8 cellular contexts compared by ENCODE assay signal in genomic region chr7:149496642-149497391, GRCh38. TPM values are rescaled to one million over a fixed set of nuclear protein-coding genes. Genes with fewer than 3 reads are reported as not detected.
A peak's percentile ranks its signal among the peaks of the same experiment; 100 is the strongest.
DNase-seq lines count a peak whose midpoint lies in the region; ATAC-seq, FAIRE-seq and TF ChIP-seq lines count a peak whose summit lies in the region.

No MANE protein-coding gene starts in this region.

- peaks cover 3% of the 10 kb centered on the region for H3K27me3 Mint-ChIP-seq in activated naive CD4-positive, alpha-beta T cell treated with anti-CD3 and anti-CD28 coated beads, Interleukin-2, amount 10 ng/mL, durations not matched to agents 7 days and 5 days

- H3K27ac Mint-ChIP-seq in activated naive CD4-positive, alpha-beta T cell treated with anti-CD3 and anti-CD28 coated beads, Interleukin-2, amount 10 ng/mL, durations not matched to agents 7 days and 5 days, result peak overlapping the region; percentile 89

- no peak for TF ChIP-seq POLR2A in GM12892 (IDR thresholded peaks at IDR 0.05; ENCODE audit: low read depth, low read length)

- peak overlapping the region; percentile 90 for H3K4me3 Mint-ChIP-seq in activated naive CD4-positive, alpha-beta T cell treated with anti-CD3 and anti-CD28 coated beads, Interleukin-2, amount 10 ng/mL, durations not matched to agents 7 days and 5 days

- H3K36me3 Mint-ChIP-seq in activated naive CD4-positive, alpha-beta T cell treated with anti-CD3 and anti-CD28 coated beads, Interleukin-2, amount 10 ng/mL, durations not matched to agents 7 days and 5 days, result peaks cover 30% of the 10 kb centered on the region

- ATAC-seq in HG02981 (IDR thresholded peaks at IDR 0.05; ENCODE audit: unreplicated experiment), result peak; percentile 23

- CTCF ChIA-PET in activated naive CD4-positive, alpha-beta T cell treated with anti-CD3 and anti-CD28 coated beads, Interleukin-2, amount 10 ng/mL, durations not matched to agents 7 days and 5 days (lab: Charles Lee), result interaction anchor here (0.6 to 0.7 kb wide), 2 partner anchors 105 to 128 kb away, joined by 3 to 5 read pairs; no protein-coding TSS in a partner anchor

- H3K9me3 Mint-ChIP-seq in activated naive CD4-positive, alpha-beta T cell treated with anti-CD3 and anti-CD28 coated beads, Interleukin-2, amount 10 ng/mL, durations not matched to agents 7 days and 5 days, result no peaks in the 10 kb centered on the region

- intact Hi-C loops in head of caudate nucleus (cut with DNase I) (loop anchor here (5.0 to 10.0 kb wide), 2 partner anchors 72 to 370 kb away; partner anchors contain the start of gene ZNF425), posterior vena cava (cut with DNase I) (no loop called here)

- FAIRE-seq in GM12892 (lab: Jason Lieb, UNC), result no peak

- peak; percentile 20 to 54 for DNase-seq in NCI-H526 (lab: John Stamatoyannopoulos, UW)
- DNase-seq in NCI-H526 treated with DMSO at 0.1 percent for 48 hours (lab: John Stamatoyannopoulos, UW), result no peak
- peak; percentile 48 for DNase-seq in RPMI7951 (ENCODE audit: low read depth)
- peak; percentile 75 for DNase-seq in activated naive CD4-positive, alpha-beta T cell treated with anti-CD3 and anti-CD28 coated beads, Interleukin-2, amount 10 ng/mL, durations not matched to agents 7 days and 5 days
- peak in 35 of 42 donors; percentile 26 to 71 (median 45) for DNase-seq in head of caudate nucleus
- DNase-seq in posterior vena cava (ENCODE audit: low spot score), result peak; percentile 91
- no peak for DNase-seq in GM12892 (ENCODE audit: insufficient read length)

- H3K4me1 Mint-ChIP-seq in activated naive CD4-positive, alpha-beta T cell treated with anti-CD3 and anti-CD28 coated beads, Interleukin-2, amount 10 ng/mL, durations not matched to agents 7 days and 5 days, result peaks cover 42% of the 10 kb centered on the region

RNA-seq across cellular contexts. Expression of gene ZNF746, which starts 0.8 kb away (rescaled TPM):
- 7.0 and 8.7 TPM in 2 replicates for total RNA-seq in RPMI7951 (2014; rRNA removed; shearing (Covaris generic))
- total RNA-seq in posterior vena cava, result 10 to 100 TPM; 12.6 to 13.1 TPM
- 4.7 TPM for polyA plus RNA-seq in GM12892 (2012; ENCODE audit: missing spikeins)

RNA-seq across cellular contexts. Expression of gene ZNF777, which starts 36.0 kb away (rescaled TPM):
- total RNA-seq in RPMI7951 (2014; rRNA removed; shearing (Covaris generic)), result 4.4 and 5.8 TPM in 2 replicates
- 1 to 10 TPM; 8.5 to 9.5 TPM for total RNA-seq in posterior vena cava
- 2.8 TPM for polyA plus RNA-seq in GM12892 (2012; ENCODE audit: missing spikeins)

Comparison
In these comparisons a context has a peak if more than half of its experiments do, and no peak if none do; other contexts are left out.
1. DNase-seq: peak in NCI-H526 (2 of 2), RPMI7951 (single experiment), activated naive CD4-positive, alpha-beta T cell treated with anti-CD3 and anti-CD28 coated beads, Interleukin-2, amount 10 ng/mL, durations not matched to agents 7 days and 5 days (single experiment), head of caudate nucleus (35 of 42) and posterior vena cava (single experiment); none in NCI-H526 treated with DMSO at 0.1 percent for 48 hours (single experiment) and GM12892 (single experiment).